ENCODE assay signal across 32 cellular contexts in genomic region chr13:91809161-91809560, GRCh38.
"Had no signal": no experiment of that assay in that cellular context is flagged by ENCODE, and none has a peak within 500 bp of the region (broad histone marks: within the 10 kb centered on the region; RNA-seq: fewer than 3 reads in every experiment).

No MANE protein-coding gene starts in this region.

- H3K27ac ChIP-seq: adrenal gland, body of pancreas, brain microvascular endothelial cell, breast epithelium had no signal

- H3K36me3 ChIP-seq: adrenal gland, brain microvascular endothelial cell, breast epithelium had no signal

- H3K4me3 ChIP-seq: adrenal gland, body of pancreas, breast epithelium had no signal

- FAIRE-seq: astrocyte, TTC549 had no signal

- H3K27me3 ChIP-seq: adrenal gland, body of pancreas, brain microvascular endothelial cell, breast epithelium had no signal

- H3K4me1 ChIP-seq: adrenal gland, body of pancreas, breast epithelium had no signal

- DNase-seq: activated B cell treated with CpG ODN at 0.5 μM for 24 hours; activated CD4-positive, alpha-beta memory T cell treated with anti-CD3 and anti-CD28 coated beads for 36 hours; activated CD4-positive, alpha-beta T cell treated with anti-CD3 and anti-CD28 coated beads, Interleukin-2, amount 10 ng/mL, durations not matched to agents 24 days and 14 days; activated CD4-positive, alpha-beta T cell treated with anti-CD3 and anti-CD28 coated beads, Interleukin-2, amount 50 U/mL, for 1 hour; activated CD4-positive, alpha-beta T cell treated with anti-CD3 and anti-CD28 coated beads, Interleukin-2, amount 50 U/mL, for 4 hours; activated CD4-positive, CD25-positive, alpha-beta regulatory T cell treated with anti-CD3 and anti-CD28 coated beads, Interleukin-2, amount 50 U/mL, for 72 hours; activated CD8-positive, alpha-beta memory T cell treated with anti-CD3 and anti-CD28 coated beads, Interleukin-2, amount 50 U/mL, for 4 hours; activated CD8-positive, alpha-beta T cell treated with anti-CD3 and anti-CD28 coated beads for 36 hours; activated effector memory CD4-positive, alpha-beta T cell treated with anti-CD3 and anti-CD28 coated beads, Interleukin-2, amount 50 U/mL, for 16 hours; activated gamma-delta T cell treated with Interleukin-2 at 50 U/mL for 16 hours; activated naive CD4-positive, alpha-beta T cell; activated naive CD4-positive, alpha-beta T cell treated with anti-CD3 and anti-CD28 coated beads for 36 hours; activated naive CD4-positive, alpha-beta T cell treated with anti-CD3 and anti-CD28 coated beads, Interleukin-2, amount 50 U/mL, for 16 hours; activated naive CD8-positive, alpha-beta T cell treated with anti-CD3 and anti-CD28 coated beads for 36 hours; activated T-cell treated with anti-CD3 and anti-CD28 coated beads for 4 hours; activated T-cell treated with anti-CD3 and anti-CD28 coated beads, Interleukin-2, amount 50 U/mL, for 1 hour; activated T-cell treated with anti-CD3 and anti-CD28 coated beads, Interleukin-2, amount 50 U/mL, for 4 hours; activated T-cell treated with anti-CD3 and anti-CD28 coated beads, Interleukin-2, amount 50 U/mL, for 72 hours; adrenal gland; amniotic stem cell; aorta; body of pancreas; brain microvascular endothelial cell; central memory CD4-positive, alpha-beta T cell; T-helper 1 cell; T-helper 2 cell; T-helper 9 cell had no signal

- H3K9me3 ChIP-seq: adrenal gland, body of pancreas, breast epithelium had no signal

- ATAC-seq: activated CD8-positive, alpha-beta T cell treated with anti-CD3 and anti-CD28 coated beads for 36 hours; activated naive CD4-positive, alpha-beta T cell treated with anti-CD3 and anti-CD28 coated beads, Interleukin-2, amount 50 U/mL, for 72 hours; activated T-cell treated with anti-CD3 and anti-CD28 coated beads, Interleukin-2, amount 50 U/mL, for 4 hours; activated T-cell treated with anti-CD3 and anti-CD28 coated beads, Interleukin-2, amount 50 U/mL, for 72 hours; activated T-helper 17 cell treated with anti-CD3 and anti-CD28 coated beads, Interleukin-2, amount 50 U/mL, for 72 hours; body of pancreas had no signal
